ENCODE assay signal across 8 cellular contexts in genomic region chr18:80033181-80034067, GRCh38. TPM values are rescaled to one million over a fixed set of nuclear protein-coding genes. Genes with fewer than 3 reads are reported as not detected.
DNase-seq lines count a peak whose midpoint lies in the region; ATAC-seq, FAIRE-seq and TF ChIP-seq lines count a peak whose summit lies in the region.

No MANE protein-coding gene starts in this region.

- TF ChIP-seq POLR2A in GM12878 (IDR thresholded peaks at IDR 0.05; ENCODE audit: low read depth, low read length), result peak; percentile 71

- H2AFZ ChIP-seq in GM12878 (ENCODE audit: control insufficient read depth, low read depth, low read length), result peak overlapping the region; percentile 89

- TF ChIP-seq RAD21 in GM12878 (IDR thresholded peaks at IDR 0.05; ENCODE audit: insufficient read depth, low read depth, low read length), result no peak

- H3K27ac ChIP-seq in GM12878 (ENCODE audit: control insufficient read depth, insufficient read depth), result peak overlapping the region; percentile 60

- no peak for TF ChIP-seq CTCF in GM12878 (IDR thresholded peaks at IDR 0.05 in 2 of 3, conservative IDR thresholded peaks at IDR 0.05 in 1 of 3; ENCODE audit: control insufficient read depth in 2 of 3, extremely low read depth in 1 of 3, insufficient read depth in 1 of 3, low read depth in 3 of 3, low read length in 3 of 3)

- FAIRE-seq in GM12878 (lab: Jason Lieb, UNC), result no peak

- H3K36me3 ChIP-seq in GM12878 (ENCODE audit: control insufficient read depth in 2 of 2, insufficient read depth in 2 of 2, low read length in 1 of 2), result no peaks in the 10 kb centered on the region

- CTCF ChIA-PET in GM12878 (lab: Yijun Ruan, JAX), result interaction anchor here (1.0 to 1.1 kb wide), 2 partner anchors 50 to 126 kb away, joined by 3 to 5 read pairs; no protein-coding TSS in a partner anchor

- TF ChIP-seq EP300 in GM12878 (IDR thresholded peaks at IDR 0.05; ENCODE audit: borderline replicate concordance in 1 of 2, control insufficient read depth in 1 of 2, low read depth in 2 of 2, low read length in 2 of 2), result 0 out of 4 replicates have a peak, but pooled peaks of 1 of the 2 experiments have one; percentile 12

- ATAC-seq in HG03108 (IDR thresholded peaks at IDR 0.05; ENCODE audit: unreplicated experiment) (peak; percentile 57), SK-N-SH treated with all-trans-retinoic acid at 6 μM for 48 hours (peak; percentile 86), GM12878 (peak; percentile 86)

- WGBS in GM12878 (ENCODE audit: insufficient coverage, insufficient replicate concordance, low lambda C conversion rate, missing lambda C conversion rate), result 6% methylated on average over 55 of the region's 90 CpGs

- H4K20me1 ChIP-seq in GM12878 (ENCODE audit: control insufficient read depth, insufficient read depth), result no peaks in the 10 kb centered on the region

- no peaks in the 10 kb centered on the region for H3K27me3 ChIP-seq in GM12878 (replicated peaks in 1 of 2; ENCODE audit: control insufficient read depth in 2 of 2, insufficient read depth in 2 of 2, low read length in 1 of 2)

- H3K9ac ChIP-seq in GM12878 (ENCODE audit: control insufficient read depth, insufficient read depth, low read length), result peak overlapping the region; percentile 57; the same call in 1 of the 2 replicates

- in situ Hi-C loops in GM12878 (cut with MboI), result no loop called here

- SMC1A ChIA-PET in GM12878 (lab: Charles Lee; ENCODE audit: uncharacterized antibody, unreplicated experiment), result interaction anchor here (0.8 to 1.3 kb wide), 2 partner anchors 9 to 122 kb away, joined by 3 to 4 read pairs; no protein-coding TSS in a partner anchor

- TSS peak; percentile 77 for BruUV-seq in GM12878 (replicated peaks; lab: Mats Ljungman, UMichigan)

- H3K4me3 ChIP-seq in GM12878, result peak overlapping the region; percentile 64

- RAD21 ChIA-PET in GM12878 (lab: Charles Lee; ENCODE audit: unreplicated experiment), result interaction anchor here (0.6 to 2.1 kb wide), 8 partner anchors 46 to 659 kb away, joined by 3 to 9 read pairs (median 4); partner anchors contain the start of gene ADNP2

- peak overlapping the region; percentile 90 for H3K4me2 ChIP-seq in GM12878 (ENCODE audit: control insufficient read depth, insufficient read depth)

- POLR2A ChIA-PET in GM12878 (lab: Charles Lee), result interaction anchor here (0.6 to 1.8 kb wide), 6 partner anchors 12 to 504 kb away, joined by 3 to 6 read pairs (median 4); no protein-coding TSS in a partner anchor

- H3K79me2 ChIP-seq in GM12878 (ENCODE audit: control insufficient read depth, insufficient read depth, low read length), result peaks cover 16% of the 10 kb centered on the region

- intact Hi-C loops in GM12878 (cut with micrococcal nuclease; ENCODE audit: unreplicated experiment), result loop anchor here (1.0 to 5.0 kb wide), 4 partner anchors 46 to 354 kb away; partner anchors contain the start of genes CTDP1 and TXNL4A

- peaks cover 3% of the 10 kb centered on the region; the same call in 1 of the 2 replicates for H3K4me1 ChIP-seq in GM12878 (ENCODE audit: control insufficient read depth, insufficient read depth, low read length)

- no peaks in the 10 kb centered on the region for H3K9me3 ChIP-seq in GM12878 (replicated peaks; ENCODE audit: control insufficient read depth, insufficient read depth, low read length)

- peak; percentile 51 to 59 for DNase-seq in activated CD8-positive, alpha-beta memory T cell treated with anti-CD3 and anti-CD28 coated beads for 1 hour (ENCODE audit: extremely low read depth in 1 of 2, low read depth in 1 of 2)
- no peak for DNase-seq in activated CD8-positive, alpha-beta memory T cell treated with anti-CD3 and anti-CD28 coated beads, Interleukin-2, amount 50 U/mL, for 48 hours
- no peak for DNase-seq in GM12878 (ENCODE audit: low read depth, low spot score)
- DNase-seq in iris pigment epithelial cell (ENCODE audit: low read depth), result peak; percentile 42
- DNase-seq in stimulated activated CD4-positive, alpha-beta T cell treated with anti-CD3 and anti-CD28 coated beads, Interleukin-1b, Interleukin-23, amount 100 ng/mL, for 48 hours, result peak; percentile 84
- DNase-seq in DMS79 (lab: John Stamatoyannopoulos, UW), result no peak

TF ChIP-seq in SK-N-SH treated with all-trans-retinoic acid at 6 μM for 48 hours, 23 proteins besides CTCF, POLR2A, EP300 and RAD21:
- no peak for TF ChIP-seq RARB (CRISPR knock-in tag; IDR thresholded peaks at IDR 0.05)
- 0 out of 2 replicates have a peak, but pooled peaks have one; percentile 22 for TF ChIP-seq ZFP3 (CRISPR knock-in tag; IDR thresholded peaks at IDR 0.05)

TF ChIP-seq in GM12878, 131 proteins besides CTCF, POLR2A, EP300 and RAD21 (continues in another document):
- no peak for TF ChIP-seq YBX1 (IDR thresholded peaks at IDR 0.05)
- no peak for TF ChIP-seq EZH2 (IDR thresholded peaks at IDR 0.05; ENCODE audit: borderline replicate concordance, control insufficient read depth, low read depth, low read length)
- TF ChIP-seq KAT2A (conservative IDR thresholded peaks at IDR 0.05; ENCODE audit: control insufficient read depth, low read depth, low read length), result no peak
- peak; percentile 34; the same call in 1 of the 2 replicates for TF ChIP-seq CREM (IDR thresholded peaks at IDR 0.05; ENCODE audit: low read depth)
- no peak for TF ChIP-seq ZBTB4 (CRISPR knock-in tag; IDR thresholded peaks at IDR 0.05)

RNA-seq across cellular contexts. Expression of gene RBFA, which starts 0.8 kb away (rescaled TPM):
- 72.0 and 72.3 TPM in 2 replicates for total RNA-seq in GM12878 (2013; cell fraction: nucleolus; rRNA removed)
- total RNA-seq in GM12878 (2014; rRNA removed) (56.0 and 59.3 TPM in 2 replicates), GM12878 (2014; rRNA removed; fragmentation: Illumina TruSeq; extraction: Trizol) (33.3 and 36.8 TPM in 2 replicates), GM12878 (2021) (38.7 and 41.2 TPM in 2 replicates)
- polyA plus RNA-seq in GM12878 (2011; ENCODE audit: low read depth), result 22.8 TPM
- polyA plus RNA-seq in GM12878 (2011; rRNA removed) (25.5 and 37.0 TPM in 2 replicates), GM12878 (2014; fragmentation: Illumina TruSeq; extraction: Trizol) (25.7 and 39.1 TPM in 2 replicates), GM12878 (2014; fragmentation: Nextera tagmentation; extraction: Ambion mirVana) (1 to 10 TPM; 7.2 to 9.1 TPM), GM12878 (2014; rRNA removed) (44.8 and 47.4 TPM in 2 replicates), GM12878 (2016; fragmentation: Nextera tagmentation; extraction: Ambion mirVana) (10 to 100 TPM; 37.2 to 38.3 TPM)
- polyA plus RNA-seq in GM12878 (2011; cell fraction: cytosol; rRNA removed), result 34.9 TPM in 2 replicates
- 46.3 and 49.5 TPM in 2 replicates for polyA plus RNA-seq in GM12878 (2011; cell fraction: nucleus; rRNA removed)
- 24.1 and 28.4 TPM in 2 replicates for polyA plus RNA-seq in GM12878 (2012)
- 21.6 and 25.1 TPM in 2 replicates for polyA minus RNA-seq in GM12878 (2011; rRNA and poly(A)+ RNA removed)
- 7.3 and 8.6 TPM in 2 replicates for polyA minus RNA-seq in GM12878 (2011; cell fraction: cytosol; rRNA and poly(A)+ RNA removed)
- polyA minus RNA-seq in GM12878 (2011; cell fraction: nucleus; rRNA and poly(A)+ RNA removed), result 26.8 and 44.3 TPM in 2 replicates

RNA-seq across cellular contexts. Expression of gene TXNL4A, which starts 45.1 kb away (rescaled TPM):
- total RNA-seq in GM12878 (2013; cell fraction: nucleolus; rRNA removed), result 27.3 and 27.9 TPM in 2 replicates
- total RNA-seq in GM12878 (2014; rRNA removed) (84.5 and 91.4 TPM in 2 replicates), GM12878 (2014; rRNA removed; fragmentation: Illumina TruSeq; extraction: Trizol) (111 and 122 TPM in 2 replicates), GM12878 (2021) (178 and 181 TPM in 2 replicates)
- polyA plus RNA-seq in GM12878 (2011; ENCODE audit: low read depth), result 87.5 TPM
- polyA plus RNA-seq in GM12878 (2011; rRNA removed) (172 and 173 TPM in 2 replicates), GM12878 (2014; fragmentation: Illumina TruSeq; extraction: Trizol) (18.0 and 62.9 TPM in 2 replicates), GM12878 (2014; fragmentation: Nextera tagmentation; extraction: Ambion mirVana) (100 to 1,000 TPM in 1 of 2 experiments, 10 to 100 TPM in 1; 38.4 to 132 TPM), GM12878 (2014; rRNA removed) (125 and 127 TPM in 2 replicates), GM12878 (2016; fragmentation: Nextera tagmentation; extraction: Ambion mirVana) (100 to 1,000 TPM; 307 to 329 TPM)
- polyA plus RNA-seq in GM12878 (2011; cell fraction: cytosol; rRNA removed), result 148 and 157 TPM in 2 replicates
- 64.9 and 77.2 TPM in 2 replicates for polyA plus RNA-seq in GM12878 (2011; cell fraction: nucleus; rRNA removed)
- polyA plus RNA-seq in GM12878 (2012), result 106 and 119 TPM in 2 replicates
- polyA minus RNA-seq in GM12878 (2011; rRNA and poly(A)+ RNA removed), result 45.5 and 46.6 TPM in 2 replicates
- 39.2 and 40.8 TPM in 2 replicates for polyA minus RNA-seq in GM12878 (2011; cell fraction: cytosol; rRNA and poly(A)+ RNA removed)
- 9.4 and 17.8 TPM in 2 replicates for polyA minus RNA-seq in GM12878 (2011; cell fraction: nucleus; rRNA and poly(A)+ RNA removed)

Comparison
In these comparisons a context has a peak if more than half of its experiments do, and no peak if none do; other contexts are left out.
1. DNase-seq: peak in activated CD8-positive, alpha-beta memory T cell treated with anti-CD3 and anti-CD28 coated beads for 1 hour (2 of 2), iris pigment epithelial cell (single experiment) and stimulated activated CD4-positive, alpha-beta T cell treated with anti-CD3 and anti-CD28 coated beads, Interleukin-1b, Interleukin-23, amount 100 ng/mL, for 48 hours (single experiment); none in activated CD8-positive, alpha-beta memory T cell treated with anti-CD3 and anti-CD28 coated beads, Interleukin-2, amount 50 U/mL, for 48 hours (single experiment), GM12878 (single experiment) and DMS79 (single experiment).
2. Peak in every context shown above with its lines, with median percentiles within 50 percentile points of each other: ATAC-seq.